ENCODE assay signal across 10 cellular contexts in the genomic region with DNA sequence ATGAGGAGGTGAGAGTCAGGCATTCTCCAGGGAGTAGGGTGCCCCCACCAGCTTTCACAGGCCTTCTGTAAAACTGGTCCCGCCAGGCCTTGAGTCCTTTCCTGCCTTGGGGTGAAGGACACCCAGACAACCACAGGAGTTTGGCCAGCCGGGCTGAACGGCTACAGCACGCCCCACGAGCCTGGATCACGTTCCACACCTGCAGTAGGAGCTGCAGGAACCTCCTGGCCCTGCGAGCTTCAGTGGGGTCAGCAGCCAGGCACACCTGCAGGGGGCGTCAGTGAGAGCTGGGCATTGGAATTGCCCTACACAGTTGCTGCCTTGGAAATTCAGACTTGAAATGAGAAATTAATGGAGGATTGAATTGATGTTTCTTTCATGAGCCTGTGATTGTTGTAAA. TPM values are rescaled to one million over a fixed set of nuclear protein-coding genes. Genes with fewer than 3 reads are reported as not detected.
DNase-seq lines count a peak whose midpoint lies in the region; ATAC-seq, FAIRE-seq and TF ChIP-seq lines count a peak whose summit lies in the region.
"Had no signal": no experiment of that assay in that cellular context is flagged by ENCODE, and none has a peak within 500 bp of the region (broad histone marks: within the 10 kb centered on the region; RNA-seq: fewer than 3 reads in every experiment).

No MANE protein-coding gene starts in this region.

- no peak overlapping the region for H2AFZ ChIP-seq in GM23338

- H3K4me1 ChIP-seq in GM23338 (ENCODE audit: insufficient read depth), result peaks cover 28% of the 10 kb centered on the region

- ATAC-seq in GM23338 (peak; percentile 74), GM18511 (IDR thresholded peaks at IDR 0.05; ENCODE audit: unreplicated experiment) (no peak)
- ATAC-seq: Panc1 had no signal

- no peak overlapping the region for H3K27ac ChIP-seq in GM23338 (ENCODE audit: low read depth)
- H3K27ac ChIP-seq: C4-2B had no signal

- POLR2A ChIA-PET in AG04449 (lab: Yijun Ruan, JAX), result interaction anchor here (1.6 kb wide), 1 partner anchor 8 kb away, joined by 4 read pairs; no protein-coding TSS in a partner anchor

- H3K36me3 ChIP-seq in GM23338 (ENCODE audit: insufficient read depth) (no peaks in the 10 kb centered on the region), bronchial epithelial cell (ENCODE audit: control insufficient read depth, insufficient read depth, low read length) (no peaks in the 10 kb centered on the region)

- H3K79me2 ChIP-seq in GM23338 (replicated peaks; ENCODE audit: insufficient read depth), result peaks cover 22% of the 10 kb centered on the region

- H3K4me1 Mint-ChIP-seq in GM23338 (peaks cover 43% of the 10 kb centered on the region), nephron (peaks cover 63% of the 10 kb centered on the region)
- no peaks in the 10 kb centered on the region for H3K4me1 Mint-ChIP-seq in activated naive CD8-positive, alpha-beta T cell treated with anti-CD3 and anti-CD28 coated beads for 36 hours
- H3K4me1 Mint-ChIP-seq in activated T-helper 1 cell treated with anti-CD3 and anti-CD28 coated beads, Interleukin-12 subunit alpha, Interleukin-12 subunit beta, Interleukin-2, Interleukin-4 antibody, amounts not matched to agents 30 ng/mL and 10 ng/mL and 1 ng/mL, durations not matched to agents 14 hours and 24 hours and 36 hours (ENCODE audit: low read depth), result no peaks in the 10 kb centered on the region

- no peak for FAIRE-seq in bronchial epithelial cell (lab: Jason Lieb, UNC)

- intact Hi-C loops in activated T-helper 1 cell treated with anti-CD3 and anti-CD28 coated beads, Interleukin-12 subunit alpha, Interleukin-12 subunit beta, Interleukin-2, Interleukin-4 antibody, amounts not matched to agents 30 ng/mL and 10 ng/mL and 1 ng/mL, durations not matched to agents 14 hours and 24 hours and 36 hours (cut with micrococcal nuclease), result no loop called here

- H3K27me3 Mint-ChIP-seq in GM23338 (ENCODE audit: insufficient read depth, low read depth, poor library complexity) (peaks cover 8% of the 10 kb centered on the region), nephron (ENCODE audit: low read depth) (no peaks in the 10 kb centered on the region)
- H3K27me3 Mint-ChIP-seq in activated naive CD8-positive, alpha-beta T cell treated with anti-CD3 and anti-CD28 coated beads for 36 hours, result peaks cover 12% of the 10 kb centered on the region
- H3K27me3 Mint-ChIP-seq in activated T-helper 1 cell treated with anti-CD3 and anti-CD28 coated beads, Interleukin-12 subunit alpha, Interleukin-12 subunit beta, Interleukin-2, Interleukin-4 antibody, amounts not matched to agents 30 ng/mL and 10 ng/mL and 1 ng/mL, durations not matched to agents 14 hours and 24 hours and 36 hours (ENCODE audit: insufficient read depth), result peaks cover 26% of the 10 kb centered on the region

- H3F3A ChIP-seq in GM23338 (replicated peaks; ENCODE audit: low read depth), result no peaks in the 10 kb centered on the region

- H3K4me3 ChIP-seq in AG04449 (ENCODE audit: low read depth, low read length) (no peak overlapping the region), GM23338 (no peak overlapping the region), bronchial epithelial cell (ENCODE audit: low read depth, low read length) (no peak overlapping the region)

- no peak overlapping the region; the same call in 1 of the 2 replicates for H3K27ac Mint-ChIP-seq in GM23338
- H3K27ac Mint-ChIP-seq in nephron, result peak overlapping the region; percentile 32 to 69 (median 62)
- H3K27ac Mint-ChIP-seq in activated naive CD8-positive, alpha-beta T cell treated with anti-CD3 and anti-CD28 coated beads for 36 hours, result no peak overlapping the region
- H3K27ac Mint-ChIP-seq in activated T-helper 1 cell treated with anti-CD3 and anti-CD28 coated beads, Interleukin-12 subunit alpha, Interleukin-12 subunit beta, Interleukin-2, Interleukin-4 antibody, amounts not matched to agents 30 ng/mL and 10 ng/mL and 1 ng/mL, durations not matched to agents 14 hours and 24 hours and 36 hours, result no peak overlapping the region

- H3K4me3 Mint-ChIP-seq in GM23338 (no peak overlapping the region), nephron (no peak overlapping the region)
- H3K4me3 Mint-ChIP-seq in activated naive CD8-positive, alpha-beta T cell treated with anti-CD3 and anti-CD28 coated beads for 36 hours, result no peak overlapping the region
- no peak overlapping the region for H3K4me3 Mint-ChIP-seq in activated T-helper 1 cell treated with anti-CD3 and anti-CD28 coated beads, Interleukin-12 subunit alpha, Interleukin-12 subunit beta, Interleukin-2, Interleukin-4 antibody, amounts not matched to agents 30 ng/mL and 10 ng/mL and 1 ng/mL, durations not matched to agents 14 hours and 24 hours and 36 hours

- TF ChIP-seq CTCF in AG04449 (IDR thresholded peaks at IDR 0.05; ENCODE audit: insufficient read depth, low read length, missing control alignments) (peak; percentile 23), GM23338 (conservative IDR thresholded peaks at IDR 0.05; ENCODE audit: low read depth in 2 of 2) (peak; percentile 83 to 85), bronchial epithelial cell (IDR thresholded peaks at IDR 0.05; ENCODE audit: insufficient read depth, low read length, severe bottlenecking) (peak; percentile 19), nephron (IDR thresholded peaks at IDR 0.05; ENCODE audit: unreplicated experiment in 3 of 3) (peak in 1 of 3 experiments; percentile 12)

- CTCF ChIA-PET in AG04449 (lab: Yijun Ruan, JAX), result no interaction called here

- H3K36me3 Mint-ChIP-seq in GM23338 (ENCODE audit: low read depth) (no peaks in the 10 kb centered on the region), nephron (ENCODE audit: low read depth) (peaks cover 8% of the 10 kb centered on the region)
- H3K36me3 Mint-ChIP-seq in activated naive CD8-positive, alpha-beta T cell treated with anti-CD3 and anti-CD28 coated beads for 36 hours, result no peaks in the 10 kb centered on the region
- H3K36me3 Mint-ChIP-seq in activated T-helper 1 cell treated with anti-CD3 and anti-CD28 coated beads, Interleukin-12 subunit alpha, Interleukin-12 subunit beta, Interleukin-2, Interleukin-4 antibody, amounts not matched to agents 30 ng/mL and 10 ng/mL and 1 ng/mL, durations not matched to agents 14 hours and 24 hours and 36 hours (ENCODE audit: low read depth), result no peaks in the 10 kb centered on the region

- H3K27me3 ChIP-seq in GM23338 (ENCODE audit: insufficient read depth) (no peaks in the 10 kb centered on the region), bronchial epithelial cell (ENCODE audit: control insufficient read depth, insufficient read depth, low read length) (no peaks in the 10 kb centered on the region)

- no peaks in the 10 kb centered on the region for H3K9me2 ChIP-seq in GM23338 (ENCODE audit: insufficient read depth)

- H3K4me2 ChIP-seq in GM23338, result no peak overlapping the region

- H4K20me1 ChIP-seq in GM23338 (replicated peaks; ENCODE audit: insufficient read depth), result peaks cover 3% of the 10 kb centered on the region

- DNase-seq in AG04449 (ENCODE audit: low read depth, low spot score) (no peak), GM23338 (ENCODE audit: low spot score) (peak; percentile 72), bronchial epithelial cell (ENCODE audit: low read depth) (no peak), NCI-H82 treated with DMSO at 0.1 percent for 48 hours (lab: John Stamatoyannopoulos, UW; ENCODE audit: unreplicated experiment) (no peak)
- DNase-seq in activated naive CD8-positive, alpha-beta T cell treated with anti-CD3 and anti-CD28 coated beads for 36 hours, result no peak
- no peak for DNase-seq in activated T-helper 1 cell treated with anti-CD3 and anti-CD28 coated beads, Interleukin-12 subunit alpha, Interleukin-12 subunit beta, Interleukin-2, Interleukin-4 antibody, amounts not matched to agents 30 ng/mL and 10 ng/mL and 1 ng/mL, durations not matched to agents 14 hours and 24 hours and 36 hours (ENCODE audit: low spot score)

- H3K9me3 Mint-ChIP-seq in GM23338, result no peaks in the 10 kb centered on the region
- no peaks in the 10 kb centered on the region for H3K9me3 Mint-ChIP-seq in nephron
- no peaks in the 10 kb centered on the region for H3K9me3 Mint-ChIP-seq in activated naive CD8-positive, alpha-beta T cell treated with anti-CD3 and anti-CD28 coated beads for 36 hours
- no peaks in the 10 kb centered on the region for H3K9me3 Mint-ChIP-seq in activated T-helper 1 cell treated with anti-CD3 and anti-CD28 coated beads, Interleukin-12 subunit alpha, Interleukin-12 subunit beta, Interleukin-2, Interleukin-4 antibody, amounts not matched to agents 30 ng/mL and 10 ng/mL and 1 ng/mL, durations not matched to agents 14 hours and 24 hours and 36 hours

TF ChIP-seq in GM23338, 12 proteins besides CTCF, POLR2A, EP300 and RAD21 (continues in another document):
- TF ChIP-seq ZNF331 (CRISPR knock-in tag; IDR thresholded peaks at IDR 0.05; ENCODE audit: low read depth), result no peak
- no peak for TF ChIP-seq ZNF114 (CRISPR knock-in tag; IDR thresholded peaks at IDR 0.05)

RNA-seq across cellular contexts. Expression of gene COL4A2, which starts 45.7 kb away (rescaled TPM):
- total RNA-seq in GM23338 (2014; rRNA removed; shearing (Covaris generic)), result 117 and 131 TPM in 2 replicates
- polyA plus RNA-seq in GM23338 (2016; fragmentation: Nextera tagmentation; extraction: Ambion mirVana), result 35.6 and 37.4 TPM in 2 replicates
- 7.6 and 21.4 TPM in 2 replicates for total RNA-seq in bronchial epithelial cell
- total RNA-seq in activated naive CD8-positive, alpha-beta T cell treated with anti-CD3 and anti-CD28 coated beads for 36 hours, result not detected
- total RNA-seq in activated T-helper 1 cell treated with anti-CD3 and anti-CD28 coated beads, Interleukin-12 subunit alpha, Interleukin-12 subunit beta, Interleukin-2, Interleukin-4 antibody, amounts not matched to agents 30 ng/mL and 10 ng/mL and 1 ng/mL, durations not matched to agents 14 hours and 24 hours and 36 hours, result 0.10 TPM in 1 of 2 replicates, not detected in the other

RNA-seq across cellular contexts. Expression of gene COL4A1, which starts 45.8 kb away (rescaled TPM):
- 110 and 112 TPM in 2 replicates for total RNA-seq in GM23338 (2014; rRNA removed; shearing (Covaris generic))
- 38.7 and 39.1 TPM in 2 replicates for polyA plus RNA-seq in GM23338 (2016; fragmentation: Nextera tagmentation; extraction: Ambion mirVana)
- total RNA-seq in bronchial epithelial cell, result 3.6 and 7.4 TPM in 2 replicates
- not detected for total RNA-seq in activated naive CD8-positive, alpha-beta T cell treated with anti-CD3 and anti-CD28 coated beads for 36 hours
- total RNA-seq in activated T-helper 1 cell treated with anti-CD3 and anti-CD28 coated beads, Interleukin-12 subunit alpha, Interleukin-12 subunit beta, Interleukin-2, Interleukin-4 antibody, amounts not matched to agents 30 ng/mL and 10 ng/mL and 1 ng/mL, durations not matched to agents 14 hours and 24 hours and 36 hours, result not detected in 2 replicates

Comparison
In these comparisons a context has a peak if more than half of its experiments do, and no peak if none do; other contexts are left out.
1. H3K27ac Mint-ChIP-seq: peak in nephron (3 of 3); none in GM23338 (single experiment), activated naive CD8-positive, alpha-beta T cell treated with anti-CD3 and anti-CD28 coated beads for 36 hours (single experiment) and activated T-helper 1 cell treated with anti-CD3 and anti-CD28 coated beads, Interleukin-12 subunit alpha, Interleukin-12 subunit beta, Interleukin-2, Interleukin-4 antibody, amounts not matched to agents 30 ng/mL and 10 ng/mL and 1 ng/mL, durations not matched to agents 14 hours and 24 hours and 36 hours (single experiment).
2. RNA of gene COL4A1, which starts 45.8 kb away (total RNA-seq): 110 to 112 TPM in GM23338; 3.6 to 7.4 TPM in bronchial epithelial cell, not detected in activated T-helper 1 cell treated with anti-CD3 and anti-CD28 coated beads, Interleukin-12 subunit alpha, Interleukin-12 subunit beta, Interleukin-2, Interleukin-4 antibody, amounts not matched to agents 30 ng/mL and 10 ng/mL and 1 ng/mL, durations not matched to agents 14 hours and 24 hours and 36 hours and not detected in activated naive CD8-positive, alpha-beta T cell treated with anti-CD3 and anti-CD28 coated beads for 36 hours; every median in the first group is over 10 times any median in the second.